ENCODE assay signal across 9 cellular contexts in the genomic region with DNA sequence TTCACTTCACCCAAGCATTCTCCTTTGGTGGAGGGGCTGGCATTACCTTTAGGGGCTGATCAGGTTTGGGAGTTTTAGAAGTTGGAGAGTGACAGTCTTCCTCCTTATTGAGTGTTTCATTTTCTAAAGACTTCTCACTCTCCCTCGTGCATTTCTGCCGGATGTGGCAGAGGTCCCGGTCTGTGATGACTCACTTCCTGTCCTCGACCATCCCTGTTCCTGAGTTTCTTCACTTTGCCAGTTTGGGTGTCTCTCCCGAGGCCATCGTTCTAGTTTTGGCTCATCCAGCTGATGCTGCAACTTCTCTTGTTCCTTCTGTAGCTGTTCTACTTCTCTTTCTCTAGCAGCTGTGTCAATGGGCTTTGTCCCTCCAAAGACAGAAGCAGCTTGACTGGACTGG.
DNase-seq lines count a peak whose midpoint lies in the region; ATAC-seq and TF ChIP-seq lines count a peak whose summit lies in the region.
"Had no signal": no experiment of that assay in that cellular context is flagged by ENCODE, and none has a peak within 500 bp of the region (broad histone marks: within the 10 kb centered on the region; RNA-seq: fewer than 3 reads in every experiment).

No MANE protein-coding gene starts in this region.

- H3K9me3 Mint-ChIP-seq in effector memory CD8-positive, alpha-beta T cell = peaks cover 4 to 7% of the 10 kb centered on the region in 2 donors

- H3K9me3 ChIP-seq in neutrophil = no peaks in the 10 kb centered on the region

- H3K36me3 Mint-ChIP-seq in effector memory CD8-positive, alpha-beta T cell (ENCODE audit: insufficient read depth) = peaks cover 5% of the 10 kb centered on the region

- H3K4me1 ChIP-seq in neutrophil (ENCODE audit: control insufficient read depth in 1 of 2, insufficient read depth in 1 of 2, low read depth in 1 of 2, low read length in 1 of 2) = peaks cover 21% of the 10 kb centered on the region in 2 experiments

- H3K27ac Mint-ChIP-seq in effector memory CD8-positive, alpha-beta T cell = peak overlapping the region; percentile 61 to 93

- H3K27me3 ChIP-seq in neutrophil = no peaks in the 10 kb centered on the region

- H3K4me3 Mint-ChIP-seq in effector memory CD8-positive, alpha-beta T cell = peak overlapping the region; percentile 68 to 73

- peak; percentile 69 for DNase-seq in GM04504 (ENCODE audit: low read depth)
- peak; percentile 69 for DNase-seq in RPMI8226
- no peak for DNase-seq in effector memory CD8-positive, alpha-beta T cell
- no peak for DNase-seq in NCI-H1092 treated with DMSO at 0.1 percent for 48 hours (lab: John Stamatoyannopoulos, UW)
- no peak for DNase-seq in dedifferentiated amniotic fluid mesenchymal stem cell (ENCODE audit: extremely low spot score)
- DNase-seq in ecto neural progenitor cell (ENCODE audit: low spot score) = no peak
- no peak for DNase-seq in COR-L47 (lab: John Stamatoyannopoulos, UW)
- DNase-seq: NCI-H526 treated with DMSO at 0.1 percent for 48 hours had no signal

- no peak for TF ChIP-seq CTCF in neutrophil (IDR thresholded peaks at IDR 0.05)

- ATAC-seq in effector memory CD8-positive, alpha-beta T cell (replicated peaks) = peak; percentile 47

- H3K36me3 ChIP-seq in neutrophil = no peaks in the 10 kb centered on the region

- peak overlapping the region; percentile 67 for H3K27ac ChIP-seq in neutrophil

- no peaks in the 10 kb centered on the region for H3K27me3 Mint-ChIP-seq in effector memory CD8-positive, alpha-beta T cell

- H3K4me3 ChIP-seq in neutrophil (ENCODE audit: low read depth in 1 of 2, low read length in 1 of 2) = no peak overlapping the region

- peaks cover 56 to 58% of the 10 kb centered on the region in 2 donors for H3K4me1 Mint-ChIP-seq in effector memory CD8-positive, alpha-beta T cell (ENCODE audit: low read depth in 2 of 2)

Comparison
In these comparisons a context has a peak if more than half of its experiments do, and no peak if none do; other contexts are left out.
1. DNase-seq: peak in GM04504 (single experiment) and RPMI8226 (single experiment); none in effector memory CD8-positive, alpha-beta T cell (0 of 3), NCI-H1092 treated with DMSO at 0.1 percent for 48 hours (single experiment), dedifferentiated amniotic fluid mesenchymal stem cell (single experiment), ecto neural progenitor cell (single experiment) and COR-L47 (single experiment).